Comparison of ENCODE assay signal across 18 cellular contexts in genomic region chr6:170075659-170076223, GRCh38.
DNase-seq lines count a peak whose midpoint lies in the region; ATAC-seq and TF ChIP-seq lines count a peak whose summit lies in the region.
"Had no signal": no experiment of that assay in that cellular context is flagged by ENCODE, and none has a peak within 500 bp of the region (broad histone marks: within the 10 kb centered on the region; RNA-seq: fewer than 3 reads in every experiment).

No MANE protein-coding gene starts in this region.

- H3K79me1 ChIP-seq in neuronal stem cell (ENCODE audit: low read depth, low read length): no peaks in the 10 kb centered on the region

- H3K14ac ChIP-seq in neuronal stem cell (ENCODE audit: low read length): no peak overlapping the region

- peak overlapping the region; percentile 98 for H2AK5ac ChIP-seq in neuronal stem cell (ENCODE audit: low read depth, low read length)

- TF ChIP-seq POLR2A in vagina (IDR thresholded peaks at IDR 0.05): no peak

- peaks cover 5% of the 10 kb centered on the region for H3K27me3 ChIP-seq in left ventricle myocardium inferior (ENCODE audit: low read depth)
- no peaks in the 10 kb centered on the region for H3K27me3 ChIP-seq in neuronal stem cell (ENCODE audit: control insufficient read depth in 3 of 3, insufficient read depth in 3 of 3, low read depth in 1 of 3, low read length in 3 of 3)
- H3K27me3 ChIP-seq in vagina: no peaks in the 10 kb centered on the region

- no CpG with 5 or more reads among the region's 19 CpGs for WGBS in neuronal stem cell (ENCODE audit: extremely low coverage in 2 of 2, insufficient read length in 2 of 2, insufficient replicate concordance in 1 of 2), 2 donors

- H3K18ac ChIP-seq in neuronal stem cell (ENCODE audit: low read length): peak overlapping the region; percentile 94

- H3K27ac ChIP-seq in left ventricle myocardium inferior (replicated peaks): no peak overlapping the region
- H3K27ac ChIP-seq in neuronal stem cell (replicated peaks; ENCODE audit: low read length): no peak overlapping the region
- peak overlapping the region; percentile 39 for H3K27ac ChIP-seq in vagina

- peak overlapping the region; percentile 73 for H4K91ac ChIP-seq in neuronal stem cell (ENCODE audit: low read depth, low read length, poor library complexity)

- H2BK120ac ChIP-seq in neuronal stem cell (ENCODE audit: low read depth, low read length): peak overlapping the region; percentile 44

- peak overlapping the region; percentile 99 for H2BK15ac ChIP-seq in neuronal stem cell (ENCODE audit: low read length)

- H3K4me3 ChIP-seq in left ventricle myocardium inferior (no peak overlapping the region), neuronal stem cell (ENCODE audit: low read length in 2 of 2) (no peak overlapping the region), vagina (no peak overlapping the region)

- H2AFZ ChIP-seq in neuronal stem cell (ENCODE audit: low read length): no peak overlapping the region

- H3K9ac ChIP-seq in neuronal stem cell (ENCODE audit: low read depth, low read length, poor library complexity): no peak overlapping the region

- peak overlapping the region; percentile 63 for H2BK5ac ChIP-seq in neuronal stem cell (ENCODE audit: low read length)

- no peak overlapping the region for H3K4ac ChIP-seq in neuronal stem cell (ENCODE audit: low read length)

- no peak overlapping the region for H3K4me2 ChIP-seq in neuronal stem cell (ENCODE audit: insufficient read depth, low read length, poor library complexity, severe bottlenecking)

- intact Hi-C loops in Right ventricle myocardium inferior (cut with DNase I): no loop called here
- intact Hi-C loops in left ventricle myocardium inferior (cut with micrococcal nuclease): no loop called here
- intact Hi-C loops in left cardiac atrium (cut with DNase I): no loop called here
- intact Hi-C loops in vagina (cut with DNase I): no loop called here

- H3K9me3 ChIP-seq in left ventricle myocardium inferior (replicated peaks): peaks cover 3% of the 10 kb centered on the region
- H3K9me3 ChIP-seq in neuronal stem cell (replicated peaks in 1 of 2; ENCODE audit: control insufficient read depth in 2 of 2, insufficient read depth in 1 of 2, low read depth in 1 of 2, low read length in 2 of 2): peaks cover 0 to 6% of the 10 kb centered on the region in 2 donors
- H3K9me3 ChIP-seq in vagina: no peaks in the 10 kb centered on the region

- H2BK12ac ChIP-seq in neuronal stem cell (ENCODE audit: low read length): no peak overlapping the region

- ATAC-seq in Right ventricle myocardium inferior (no peak), left cardiac atrium (no peak), HG03565 (IDR thresholded peaks at IDR 0.05; ENCODE audit: unreplicated experiment) (no peak)
- ATAC-seq: activated CD8-positive, alpha-beta T cell treated with anti-CD3 and anti-CD28 coated beads, Interleukin-2, amount 10 ng/mL, durations not matched to agents 7 days and 5 days; activated T-helper 17 cell treated with anti-CD3 and anti-CD28 coated beads, Interleukin-2, amount 50 U/mL, for 72 hours; left colon; T-cell had no signal

- H3K36me3 ChIP-seq in left ventricle myocardium inferior (no peaks in the 10 kb centered on the region), neuronal stem cell (replicated peaks in 1 of 2; ENCODE audit: control insufficient read depth in 2 of 2, insufficient read depth in 2 of 2, low read length in 2 of 2) (no peaks in the 10 kb centered on the region), vagina (no peaks in the 10 kb centered on the region)

- DNase-seq in Right ventricle myocardium inferior (ENCODE audit: missing footprints) (peak; percentile 59), left ventricle myocardium inferior (no peak), left cardiac atrium (peak; percentile 15), neuronal stem cell (ENCODE audit: low spot score) (no peak), vagina (ENCODE audit: extremely low spot score in 2 of 2) (no peak), HuH-7.5 (ENCODE audit: low spot score) (no peak), GM20000 (ENCODE audit: low spot score) (no peak)
- DNase-seq: activated CD8-positive, alpha-beta T cell treated with anti-CD3 and anti-CD28 coated beads, Interleukin-2, amount 10 ng/mL, durations not matched to agents 7 days and 5 days; amniotic stem cell; cerebellar nuclear complex; COR-L47; GDM1; NCI-H2081 treated with DMSO at 0.1 percent for 48 hours; NCI-H748 treated with DMSO at 0.1 percent for 48 hours had no signal

- H4K8ac ChIP-seq in neuronal stem cell (ENCODE audit: low read depth, low read length): peak overlapping the region; percentile 84

- H3K4me1 ChIP-seq in left ventricle myocardium inferior (no peaks in the 10 kb centered on the region), neuronal stem cell (ENCODE audit: control insufficient read depth in 2 of 2, insufficient read depth in 1 of 2, low read depth in 1 of 2, low read length in 2 of 2) (peaks cover 6 to 17% of the 10 kb centered on the region in 2 donors), vagina (no peaks in the 10 kb centered on the region)

- TF ChIP-seq CTCF in left ventricle myocardium inferior (IDR thresholded peaks at IDR 0.05; ENCODE audit: borderline replicate concordance): no peak
- no peak for TF ChIP-seq CTCF in vagina (IDR thresholded peaks at IDR 0.05)
- no peak for TF ChIP-seq CTCF in GM20000 (IDR thresholded peaks at IDR 0.05; ENCODE audit: extremely low read depth, missing control alignments)

- H3K23ac ChIP-seq in neuronal stem cell (ENCODE audit: low read depth, low read length, poor library complexity): no peak overlapping the region

Comparison
In these comparisons a context has a peak if more than half of its experiments do, and no peak if none do; other contexts are left out.
1. DNase-seq: peak in Right ventricle myocardium inferior (single experiment) and left cardiac atrium (single experiment); none in left ventricle myocardium inferior (single experiment), neuronal stem cell (single experiment), vagina (0 of 2), HuH-7.5 (single experiment) and GM20000 (single experiment).